In the genomic region with DNA sequence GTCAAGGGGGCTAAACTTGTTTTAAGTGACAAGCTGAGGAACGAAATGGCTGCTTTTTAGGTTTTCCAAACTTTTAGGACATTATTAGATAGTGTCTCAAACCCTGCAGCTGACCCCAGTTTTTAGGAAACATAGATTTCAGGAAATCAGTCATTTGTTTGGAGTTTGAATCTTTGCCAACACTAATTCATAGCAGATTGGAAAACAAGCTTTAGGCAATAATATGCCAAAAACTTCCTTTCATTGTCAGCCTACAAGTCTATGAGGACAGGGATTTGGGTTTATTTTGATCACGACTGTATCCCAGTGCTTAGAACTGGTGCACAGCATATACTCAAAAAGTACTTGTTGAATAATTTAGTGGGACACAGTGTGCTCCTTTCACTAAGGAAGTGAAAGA, we compare ENCODE assay signal across 31 cellular contexts.
DNase-seq lines count a peak whose midpoint lies in the region; ATAC-seq, FAIRE-seq and TF ChIP-seq lines count a peak whose summit lies in the region.
"Had no signal": no experiment of that assay in that cellular context is flagged by ENCODE, and none has a peak within 500 bp of the region (broad histone marks: within the 10 kb centered on the region; RNA-seq: fewer than 3 reads in every experiment).

No MANE protein-coding gene starts in this region.

- TF ChIP-seq POLR2A in endothelial cell of umbilical vein (IDR thresholded peaks at IDR 0.05; ENCODE audit: low read depth, low read length): no peak
- TF ChIP-seq POLR2A in gastrocnemius medialis (IDR thresholded peaks at IDR 0.05): no peak

- dilution Hi-C loops in endothelial cell of umbilical vein (cut with MboI; ENCODE audit: extremely low pct_ligation_motif_present, low sequenced_read_pairs): no loop called here

- DNase-seq in GM03348 (ENCODE audit: low spot score) (peak; percentile 6), endothelial cell of umbilical vein (ENCODE audit: low read depth, low spot score) (peak; percentile 73), non-pigmented ciliary epithelial cell (ENCODE audit: low read depth) (peak; percentile 5), WERI-Rb-1 (no peak), cerebellar cortex (ENCODE audit: low spot score) (no peak), RWPE1 (ENCODE audit: low spot score) (no peak), gastrocnemius medialis (no peak)
- DNase-seq: activated CD4-positive, alpha-beta memory T cell treated with anti-CD3 and anti-CD28 coated beads for 36 hours; activated CD8-positive, alpha-beta memory T cell treated with anti-CD3 and anti-CD28 coated beads, Interleukin-2, amount 50 U/mL, for 48 hours; BE2C; DMS153; effector CD4-positive, alpha-beta T cell; erythroblast; head of caudate nucleus; left cardiac atrium; NCI-H1105 treated with DMSO at 0.1 percent for 48 hours; NCI-H2029 treated with DMSO at 0.1 percent for 48 hours; NCI-H226; NCI-H82; OCI-M1; stimulated activated CD8-positive, alpha-beta memory T cell treated with anti-CD3 and anti-CD28 coated beads, Interleukin-4, amount 100 ng/mL, for 48 hours; stomach; SW 1271; T1000 had no signal

- POLR2A ChIA-PET in endothelial cell of umbilical vein (lab: Charles Lee): no interaction called here
- POLR2A ChIA-PET in RWPE1 (lab: Yijun Ruan, JAX; ENCODE audit: low non-redundant PET): no interaction called here

- no peaks in the 10 kb centered on the region for H4K20me1 ChIP-seq in OCI-LY3 (ENCODE audit: insufficient read depth, low read length)
- H4K20me1 ChIP-seq in endothelial cell of umbilical vein (replicated peaks; ENCODE audit: control insufficient read depth, extremely low read depth, insufficient read depth, low read length): no peaks in the 10 kb centered on the region

- peak; percentile 82 for FAIRE-seq in endothelial cell of umbilical vein (lab: Jason Lieb, UNC)
- FAIRE-seq: astrocyte, G401.6 had no signal

- H3K36me3 ChIP-seq in OCI-LY3 (replicated peaks; ENCODE audit: low read depth, low read length): no peaks in the 10 kb centered on the region
- H3K36me3 ChIP-seq in endothelial cell of umbilical vein (ENCODE audit: control insufficient read depth in 2 of 2, extremely low read depth in 1 of 2, insufficient read depth in 2 of 2, low read length in 2 of 2): no peaks in the 10 kb centered on the region
- no peaks in the 10 kb centered on the region for H3K36me3 ChIP-seq in WERI-Rb-1
- no peaks in the 10 kb centered on the region for H3K36me3 ChIP-seq in gastrocnemius medialis
- H3K36me3 ChIP-seq: BE2C, neural progenitor cell, stomach, tibial nerve had no signal

- CTCF ChIA-PET in endothelial cell of umbilical vein (lab: Charles Lee): interaction anchor here (0.7 to 2.3 kb wide), 8 partner anchors 9 to 269 kb away, joined by 3 to 7 read pairs (median 3); no protein-coding TSS in a partner anchor
- CTCF ChIA-PET in RWPE1 (lab: Yijun Ruan, JAX): no interaction called here

- H3K79me2 ChIP-seq in OCI-LY3 (ENCODE audit: low read length) (no peaks in the 10 kb centered on the region), endothelial cell of umbilical vein (ENCODE audit: control insufficient read depth, insufficient read depth, low read length) (no peaks in the 10 kb centered on the region)

- H3K9ac ChIP-seq in OCI-LY3 (ENCODE audit: low read length) (no peak overlapping the region), endothelial cell of umbilical vein (replicated peaks; ENCODE audit: extremely low read depth, insufficient read depth, low read length) (no peak overlapping the region)
- H3K9ac ChIP-seq: neural progenitor cell had no signal

- H3K9me3 ChIP-seq in OCI-LY3 (ENCODE audit: insufficient read depth, low read length) (no peaks in the 10 kb centered on the region), endothelial cell of umbilical vein (replicated peaks; ENCODE audit: control insufficient read depth, insufficient read depth, low read length) (no peaks in the 10 kb centered on the region), WERI-Rb-1 (ENCODE audit: severe bottlenecking) (no peaks in the 10 kb centered on the region), gastrocnemius medialis (no peaks in the 10 kb centered on the region)
- H3K9me3 ChIP-seq: BE2C, stomach, tibial nerve had no signal

- H3K4me3 ChIP-seq in OCI-LY3 (ENCODE audit: low read length) (no peak overlapping the region), endothelial cell of umbilical vein (replicated peaks in 1 of 3; ENCODE audit: insufficient read depth in 1 of 3, low read depth in 1 of 3, low read length in 3 of 3) (no peak overlapping the region), WERI-Rb-1 (ENCODE audit: low read depth, low read length) (no peak overlapping the region), gastrocnemius medialis (no peak overlapping the region)
- H3K4me3 ChIP-seq: neural progenitor cell, stomach, tibial nerve had no signal

- BruUV-seq in endothelial cell of umbilical vein (replicated peaks; lab: Mats Ljungman, UMichigan): no TSS peak

- H2AFZ ChIP-seq in OCI-LY3 (ENCODE audit: low read depth, low read length) (no peak overlapping the region), endothelial cell of umbilical vein (ENCODE audit: low read depth, low read length) (no peak overlapping the region)
- H2AFZ ChIP-seq: neural progenitor cell had no signal

- intact Hi-C loops in endothelial cell of umbilical vein (cut with micrococcal nuclease) (loop anchor here (1.0 to 10.0 kb wide), 4 partner anchors 96 to 884 kb away; a partner anchor contains a TSS), gastrocnemius medialis (cut with DNase I; ENCODE audit: low total_unique reads) (no loop called here)

- H3K4me2 ChIP-seq in OCI-LY3 (ENCODE audit: low read length) (peak overlapping the region; percentile 44), endothelial cell of umbilical vein (ENCODE audit: insufficient read depth, low read length) (peak overlapping the region; percentile 40)
- H3K4me2 ChIP-seq: neural progenitor cell had no signal

- H3K9me1 ChIP-seq in endothelial cell of umbilical vein (replicated peaks; ENCODE audit: control insufficient read depth, extremely low read depth, insufficient read depth, low read length): no peaks in the 10 kb centered on the region

- peaks cover 46% of the 10 kb centered on the region for H3K4me1 ChIP-seq in OCI-LY3 (ENCODE audit: low read length)
- peaks cover 10% of the 10 kb centered on the region for H3K4me1 ChIP-seq in endothelial cell of umbilical vein (ENCODE audit: control insufficient read depth, extremely low read depth, insufficient read depth, low read length)
- H3K4me1 ChIP-seq in gastrocnemius medialis: no peaks in the 10 kb centered on the region
- H3K4me1 ChIP-seq: BE2C, neural progenitor cell, stomach had no signal

- TF ChIP-seq CTCF in OCI-LY3 (IDR thresholded peaks at IDR 0.05; ENCODE audit: low read depth, low read length) (no peak), endothelial cell of umbilical vein (IDR thresholded peaks at IDR 0.05; ENCODE audit: extremely low read depth in 1 of 2, insufficient read depth in 1 of 2, low read depth in 1 of 2, low read length in 2 of 2) (no peak), WERI-Rb-1 (IDR thresholded peaks at IDR 0.05; ENCODE audit: low read depth, low read length) (no peak), RWPE1 (conservative IDR thresholded peaks at IDR 0.05; ENCODE audit: low read depth) (no peak), gastrocnemius medialis (IDR thresholded peaks at IDR 0.05 in 4 of 5, conservative IDR thresholded peaks at IDR 0.05 in 1 of 5) (no peak)

- H3K27me3 ChIP-seq in OCI-LY3 (ENCODE audit: low read depth, low read length) (no peaks in the 10 kb centered on the region), endothelial cell of umbilical vein (ENCODE audit: control insufficient read depth in 2 of 2, insufficient read depth in 2 of 2, low read length in 2 of 2) (peaks cover 25 to 26% of the 10 kb centered on the region in 2 experiments), WERI-Rb-1 (ENCODE audit: insufficient read depth, low read depth, severe bottlenecking) (peaks cover 9% of the 10 kb centered on the region), gastrocnemius medialis (no peaks in the 10 kb centered on the region)
- H3K27me3 ChIP-seq: BE2C, neural progenitor cell, stomach, tibial nerve had no signal

- in situ Hi-C loops in gastrocnemius medialis (cut with MboI; ENCODE audit: low sequenced_read_pairs in 4 of 4): no loop called here

- ATAC-seq in gastrocnemius medialis: no peak
- ATAC-seq: activated T-helper 17 cell treated with anti-CD3 and anti-CD28 coated beads, Interleukin-2, amount 50 U/mL, for 72 hours; left cardiac atrium; Right ventricle myocardium inferior had no signal

- H3K27ac ChIP-seq in OCI-LY3 (ENCODE audit: low read length) (no peak overlapping the region), endothelial cell of umbilical vein (ENCODE audit: insufficient read depth, low read depth, low read length) (no peak overlapping the region), WERI-Rb-1 (no peak overlapping the region), RWPE1 (no peak overlapping the region), gastrocnemius medialis (no peak overlapping the region)
- H3K27ac ChIP-seq: neural progenitor cell, stomach, tibial nerve had no signal

TF ChIP-seq in endothelial cell of umbilical vein, 7 proteins besides CTCF, POLR2A, EP300 and RAD21:
- TF ChIP-seq, protein P1, sequence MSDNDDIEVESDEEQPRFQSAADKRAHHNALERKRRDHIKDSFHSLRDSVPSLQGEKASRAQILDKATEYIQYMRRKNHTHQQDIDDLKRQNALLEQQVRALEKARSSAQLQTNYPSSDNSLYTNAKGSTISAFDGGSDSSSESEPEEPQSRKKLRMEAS (IDR thresholded peaks at IDR 0.05; ENCODE audit: insufficient read depth, insufficient read length): no peak
- peak; percentile 36 for TF ChIP-seq GATA2 (IDR thresholded peaks at IDR 0.05; ENCODE audit: insufficient read depth, insufficient read length, low read depth, low read length)
- no peak for TF ChIP-seq EZH2 (IDR thresholded peaks at IDR 0.05; ENCODE audit: borderline replicate concordance, low read depth, low read length, severe bottlenecking)
- peak; percentile 26 for TF ChIP-seq FOS (IDR thresholded peaks at IDR 0.05; ENCODE audit: borderline replicate concordance, insufficient read depth, low read length)
- TF ChIP-seq POLR2AphosphoS5 (IDR thresholded peaks at IDR 0.05; ENCODE audit: insufficient read depth, low read depth, low read length): peak; percentile 65
- TF ChIP-seq MYC (IDR thresholded peaks at IDR 0.05; ENCODE audit: low read depth, low read length): no peak
- TF ChIP-seq JUN (IDR thresholded peaks at IDR 0.05; ENCODE audit: borderline replicate concordance, insufficient read depth, insufficient read length, low read depth): no peak
TF ChIP-seq in endothelial cell of umbilical vein: peak in this region for 3.

Comparison
In these comparisons a context has a peak if more than half of its experiments do, and no peak if none do; other contexts are left out.
1. DNase-seq: peak in GM03348 (single experiment), endothelial cell of umbilical vein (single experiment) and non-pigmented ciliary epithelial cell (single experiment); none in WERI-Rb-1 (single experiment), cerebellar cortex (single experiment), RWPE1 (single experiment) and gastrocnemius medialis (0 of 2).